ENCODE assay signal across 17 cellular contexts in genomic region chr11:116162086-116162485, GRCh38.
DNase-seq lines count a peak whose midpoint lies in the region; ATAC-seq and TF ChIP-seq lines count a peak whose summit lies in the region.
"Had no signal": no experiment of that assay in that cellular context is flagged by ENCODE, and none has a peak within 500 bp of the region (broad histone marks: within the 10 kb centered on the region; RNA-seq: fewer than 3 reads in every experiment).

No MANE protein-coding gene starts in this region.

- H3K4me1 ChIP-seq in right atrium auricular region = no peaks in the 10 kb centered on the region
- no peaks in the 10 kb centered on the region for H3K4me1 ChIP-seq in right cardiac atrium (ENCODE audit: control insufficient read depth, insufficient read depth, low read length)
- no peaks in the 10 kb centered on the region for H3K4me1 ChIP-seq in lung (ENCODE audit: control insufficient read depth in 2 of 2, insufficient read depth in 2 of 2, low read length in 2 of 2)
- H3K4me1 ChIP-seq in vagina = no peaks in the 10 kb centered on the region

- DNase-seq in right atrium auricular region (ENCODE audit: low spot score) (peak; percentile 30), right cardiac atrium (no peak), coronary artery (ENCODE audit: low spot score) (peak; percentile 50), lung (ENCODE audit: low spot score) (peak; percentile 18), vagina (ENCODE audit: extremely low spot score in 2 of 2) (peak; percentile 54 to 89), NCI-H82 (lab: John Stamatoyannopoulos, UW) (no peak), NCI-H1105 treated with DMSO at 0.1 percent for 48 hours (lab: John Stamatoyannopoulos, UW) (no peak), left lobe of liver (ENCODE audit: low spot score) (no peak)
- DNase-seq: 8988T; Calu3; CD4-positive, CD25-positive, alpha-beta regulatory T cell; DND-41; GDM1; HCEC 1CT; HFFc6 had no signal

- no peak overlapping the region for H3K27ac ChIP-seq in right atrium auricular region
- H3K27ac ChIP-seq in right cardiac atrium (ENCODE audit: low read length) = no peak overlapping the region
- H3K27ac ChIP-seq in coronary artery = no peak overlapping the region
- H3K27ac ChIP-seq in lung (ENCODE audit: low read depth in 1 of 2, low read length in 1 of 2) = no peak overlapping the region
- H3K27ac ChIP-seq in vagina = no peak overlapping the region
- H3K27ac ChIP-seq: BLaER1 treated with 17β-estradiol and CSF1 and Interleukin-3, amounts not matched to agents 10 nM and 100 nM; HL-60 had no signal

- H3K9me3 ChIP-seq in right atrium auricular region (no peaks in the 10 kb centered on the region), right cardiac atrium (ENCODE audit: control insufficient read depth, low read length) (no peaks in the 10 kb centered on the region), lung (ENCODE audit: control insufficient read depth in 2 of 2, insufficient read depth in 1 of 2, low read length in 1 of 2) (peaks cover 0 to 3% of the 10 kb centered on the region in 2 donors), vagina (no peaks in the 10 kb centered on the region)
- H3K9me3 ChIP-seq: BLaER1 treated with 17β-estradiol and CSF1 and Interleukin-3, amounts not matched to agents 10 nM and 100 nM had no signal

- 74% methylated on average over 8 of the region's 8 CpGs for WGBS in right cardiac atrium
- 86 to 87% methylated on average over 8 of the region's 8 CpGs for WGBS in lung, 2 donors

- ATAC-seq in right cardiac atrium (no peak), lung (ENCODE audit: insufficient read depth, low FRiP score) (no peak), left lobe of liver (no peak)

- TF ChIP-seq CTCF in right atrium auricular region (IDR thresholded peaks at IDR 0.05) (no peak), coronary artery (IDR thresholded peaks at IDR 0.05) (no peak), lung (IDR thresholded peaks at IDR 0.05; ENCODE audit: control extremely low read depth, extremely low read depth) (no peak), vagina (IDR thresholded peaks at IDR 0.05) (no peak)

- no peak for TF ChIP-seq POLR2A in vagina (IDR thresholded peaks at IDR 0.05)

- H3K27me3 ChIP-seq in right atrium auricular region (no peaks in the 10 kb centered on the region), right cardiac atrium (ENCODE audit: control insufficient read depth, insufficient read depth) (no peaks in the 10 kb centered on the region), lung (ENCODE audit: control insufficient read depth, insufficient read depth) (no peaks in the 10 kb centered on the region), vagina (no peaks in the 10 kb centered on the region)
- H3K27me3 ChIP-seq: BLaER1 treated with 17β-estradiol and CSF1 and Interleukin-3, amounts not matched to agents 10 nM and 100 nM had no signal

- intact Hi-C loops in right cardiac atrium (cut with DNase I) = no loop called here
- intact Hi-C loops in vagina (cut with DNase I) = no loop called here

- H3K4me3 ChIP-seq in right atrium auricular region (no peak overlapping the region), right cardiac atrium (ENCODE audit: low read length) (no peak overlapping the region), coronary artery (no peak overlapping the region), lung (no peak overlapping the region), vagina (no peak overlapping the region)
- H3K4me3 ChIP-seq: BLaER1 treated with 17β-estradiol and CSF1 and Interleukin-3, amounts not matched to agents 10 nM and 100 nM had no signal

- H3K36me3 ChIP-seq in right atrium auricular region = no peaks in the 10 kb centered on the region
- no peaks in the 10 kb centered on the region for H3K36me3 ChIP-seq in lung (ENCODE audit: control insufficient read depth in 2 of 2, insufficient read depth in 2 of 2, low read length in 2 of 2)
- no peaks in the 10 kb centered on the region for H3K36me3 ChIP-seq in vagina
- H3K36me3 ChIP-seq: BLaER1 treated with 17β-estradiol and CSF1 and Interleukin-3, amounts not matched to agents 10 nM and 100 nM had no signal

Comparison
In these comparisons a context has a peak if more than half of its experiments do, and no peak if none do; other contexts are left out.
1. DNase-seq: peak in right atrium auricular region (single experiment), coronary artery (single experiment), lung (single experiment) and vagina (2 of 2); none in right cardiac atrium (0 of 3), NCI-H82 (single experiment), NCI-H1105 treated with DMSO at 0.1 percent for 48 hours (single experiment) and left lobe of liver (single experiment).